ENCODE assay signal across 13 cellular contexts in the genomic region with DNA sequence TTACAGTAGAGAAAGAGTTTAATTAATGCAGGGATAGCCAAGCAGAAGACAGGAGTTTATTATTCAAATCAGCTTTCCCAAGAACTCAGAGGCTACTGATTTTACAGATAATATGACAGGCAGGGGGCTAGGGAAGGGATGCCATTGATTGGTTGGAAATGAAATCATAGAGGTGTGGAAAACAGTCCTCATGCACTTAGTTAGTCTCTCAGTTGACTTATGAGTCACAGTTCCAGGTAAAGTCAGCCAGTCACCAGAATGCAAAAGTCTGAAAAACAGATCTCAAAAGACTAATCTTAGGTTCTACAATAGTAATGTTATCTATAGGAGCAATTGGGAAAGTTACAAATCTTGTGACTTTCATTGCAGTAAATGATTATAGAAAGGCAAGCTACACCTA.
DNase-seq lines count a peak whose midpoint lies in the region; TF ChIP-seq lines count a peak whose summit lies in the region.
"Had no signal": no experiment of that assay in that cellular context is flagged by ENCODE, and none has a peak within 500 bp of the region (broad histone marks: within the 10 kb centered on the region; RNA-seq: fewer than 3 reads in every experiment).

No MANE protein-coding gene starts in this region.

- no peak for TF ChIP-seq CTCF in MCF 10A (IDR thresholded peaks at IDR 0.05; ENCODE audit: unreplicated experiment)
- no peak for TF ChIP-seq CTCF in breast epithelium (IDR thresholded peaks at IDR 0.05)
- no peak for TF ChIP-seq CTCF in epithelial cell of esophagus (IDR thresholded peaks at IDR 0.05; ENCODE audit: insufficient read depth, low read depth, low read length, missing control alignments)
- TF ChIP-seq CTCF in progenitor cell of endocrine pancreas (IDR thresholded peaks at IDR 0.05; ENCODE audit: unreplicated experiment), result no peak

- intact Hi-C loops in MCF 10A (cut with micrococcal nuclease), result no loop called here
- intact Hi-C loops in breast epithelium (cut with DNase I; ENCODE audit: low total_unique reads), result no loop called here

- H3K36me3 ChIP-seq in breast epithelium, result no peaks in the 10 kb centered on the region
- H3K36me3 ChIP-seq: BLaER1 treated with 17β-estradiol and CSF1 and Interleukin-3, amounts not matched to agents 10 nM and 100 nM had no signal

- H3K4me3 Mint-ChIP-seq in MCF 10A (ENCODE audit: unreplicated experiment) (no peak overlapping the region), progenitor cell of endocrine pancreas (ENCODE audit: low read depth) (no peak overlapping the region)
- H3K4me3 Mint-ChIP-seq: B cell; CD8-positive, alpha-beta T cell; H9 had no signal

- BruUV-seq in MCF 10A (replicated peaks; lab: Mats Ljungman, UMichigan), result no TSS peak

- CTCF ChIA-PET in MCF 10A (lab: Yijun Ruan, JAX), result no interaction called here

- H3K27ac ChIP-seq in breast epithelium, result no peak overlapping the region
- H3K27ac ChIP-seq: BLaER1 treated with 17β-estradiol and CSF1 and Interleukin-3, amounts not matched to agents 10 nM and 100 nM had no signal

- no peaks in the 10 kb centered on the region for H3K4me1 ChIP-seq in breast epithelium
- H3K4me1 ChIP-seq: BLaER1 treated with 17β-estradiol and CSF1 and Interleukin-3, amounts not matched to agents 10 nM and 100 nM had no signal

- no peaks in the 10 kb centered on the region for H3K27me3 ChIP-seq in breast epithelium
- H3K27me3 ChIP-seq: BLaER1 treated with 17β-estradiol and CSF1 and Interleukin-3, amounts not matched to agents 10 nM and 100 nM had no signal

- H3K27ac Mint-ChIP-seq in MCF 10A (ENCODE audit: low read depth, unreplicated experiment) (no peak overlapping the region), progenitor cell of endocrine pancreas (no peak overlapping the region)
- H3K27ac Mint-ChIP-seq: B cell; CD8-positive, alpha-beta T cell; H9 had no signal

- H3K27me3 Mint-ChIP-seq in MCF 10A (ENCODE audit: insufficient read depth, unreplicated experiment) (no peaks in the 10 kb centered on the region), progenitor cell of endocrine pancreas (peaks cover 26% of the 10 kb centered on the region)
- H3K27me3 Mint-ChIP-seq: B cell had no signal

- H3K4me1 Mint-ChIP-seq in MCF 10A (ENCODE audit: insufficient read depth, unreplicated experiment) (peaks cover 8% of the 10 kb centered on the region), progenitor cell of endocrine pancreas (ENCODE audit: low read depth) (peaks cover 14% of the 10 kb centered on the region)
- H3K4me1 Mint-ChIP-seq: B cell had no signal

- no peaks in the 10 kb centered on the region for H3K9me3 Mint-ChIP-seq in MCF 10A (ENCODE audit: unreplicated experiment)
- H3K9me3 Mint-ChIP-seq in progenitor cell of endocrine pancreas (ENCODE audit: low read depth), result no peaks in the 10 kb centered on the region
- H3K9me3 Mint-ChIP-seq: CD8-positive, alpha-beta T cell had no signal

- DNase-seq in MCF 10A (ENCODE audit: unreplicated experiment) (peak; percentile 3), breast epithelium (ENCODE audit: low spot score in 2 of 2) (no peak), epithelial cell of esophagus (ENCODE audit: low read depth) (peak; percentile 63), renal cortical epithelial cell (ENCODE audit: low read depth) (peak; percentile 60), NCI-H82 (lab: John Stamatoyannopoulos, UW) (no peak), progenitor cell of endocrine pancreas (ENCODE audit: low spot score, unreplicated experiment) (no peak)
- DNase-seq: Calu3; CD8-positive, alpha-beta T cell; DMS79 treated with DMSO at 0.1 percent for 48 hours; H9 had no signal

- POLR2A ChIA-PET in MCF 10A (lab: Yijun Ruan, JAX), result no interaction called here

- TF ChIP-seq POLR2A in breast epithelium (IDR thresholded peaks at IDR 0.05), result no peak

- H3K4me3 ChIP-seq in breast epithelium (no peak overlapping the region), epithelial cell of esophagus (ENCODE audit: low read length) (no peak overlapping the region)
- H3K4me3 ChIP-seq: BLaER1 treated with 17β-estradiol and CSF1 and Interleukin-3, amounts not matched to agents 10 nM and 100 nM; GM12878 had no signal

- H3K9me3 ChIP-seq in breast epithelium, result no peaks in the 10 kb centered on the region
- H3K9me3 ChIP-seq: BLaER1 treated with 17β-estradiol and CSF1 and Interleukin-3, amounts not matched to agents 10 nM and 100 nM had no signal

- H3K36me3 Mint-ChIP-seq in MCF 10A (ENCODE audit: insufficient read depth, unreplicated experiment) (no peaks in the 10 kb centered on the region), progenitor cell of endocrine pancreas (ENCODE audit: insufficient read depth) (no peaks in the 10 kb centered on the region)
- H3K36me3 Mint-ChIP-seq: CD8-positive, alpha-beta T cell had no signal

Comparison
In these comparisons a context has a peak if more than half of its experiments do, and no peak if none do; other contexts are left out.
1. DNase-seq: peak in MCF 10A (single experiment), epithelial cell of esophagus (single experiment) and renal cortical epithelial cell (single experiment); none in breast epithelium (0 of 2), NCI-H82 (single experiment) and progenitor cell of endocrine pancreas (single experiment).